Comparison of ENCODE assay signal across 9 cellular contexts in genomic region chr14:24189059-24189375, GRCh38. TPM values are rescaled to one million over a fixed set of nuclear protein-coding genes. Genes with fewer than 3 reads are reported as not detected.
DNase-seq lines count a peak whose midpoint lies in the region; FAIRE-seq and TF ChIP-seq lines count a peak whose summit lies in the region.
"Had no signal": no experiment of that assay in that cellular context is flagged by ENCODE, and none has a peak within 500 bp of the region (broad histone marks: within the 10 kb centered on the region; RNA-seq: fewer than 3 reads in every experiment).

No MANE protein-coding gene starts in this region.

- H3K36me3 Mint-ChIP-seq in nephron progenitor cell (ENCODE audit: low read depth), result peaks cover 41% of the 10 kb centered on the region

- H3K27me3 ChIP-seq in BE2C (no peaks in the 10 kb centered on the region), Karpas-422 (ENCODE audit: low read length) (no peaks in the 10 kb centered on the region)

- peak overlapping the region; percentile 59 for H3K9ac ChIP-seq in Karpas-422 (ENCODE audit: low read length)

- intact Hi-C loops in posterior cingulate gyrus (cut with DNase I), result loop anchor here (2.0 kb wide), 1 partner anchor 28 kb away; the partner anchor contains the start of gene IRF9

- no peaks in the 10 kb centered on the region for H3K9me2 ChIP-seq in Karpas-422 (replicated peaks; ENCODE audit: insufficient read depth, low read length)

- peak overlapping the region; percentile 89 for H3K4me3 Mint-ChIP-seq in nephron progenitor cell

- H3K79me2 ChIP-seq in Karpas-422 (ENCODE audit: low read length), result peaks cover 50% of the 10 kb centered on the region

- peak overlapping the region; percentile 94 for H3K4me3 ChIP-seq in BE2C (ENCODE audit: low read depth, low read length)
- H3K4me3 ChIP-seq in Karpas-422 (ENCODE audit: low read length), result peak overlapping the region; percentile 72
- H3K4me3 ChIP-seq in choroid plexus epithelial cell (ENCODE audit: low read depth, low read length), result peak overlapping the region; percentile 41

- no peaks in the 10 kb centered on the region for H4K20me1 ChIP-seq in Karpas-422 (ENCODE audit: insufficient read depth, low read depth, low read length)

- H3K27me3 Mint-ChIP-seq in nephron progenitor cell (ENCODE audit: low read depth, poor library complexity), result peaks cover 10% of the 10 kb centered on the region

- no peak for DNase-seq in BE2C
- DNase-seq in Karpas-422, result no peak
- no peak for DNase-seq in choroid plexus epithelial cell (ENCODE audit: low read depth)
- no peak for DNase-seq in nephron progenitor cell
- no peak for DNase-seq in posterior cingulate gyrus
- DNase-seq in ureter (ENCODE audit: low spot score), result no peak
- no peak for DNase-seq in NCI-H774 (lab: John Stamatoyannopoulos, UW)
- no peak for DNase-seq in H54 (ENCODE audit: insufficient read length, low spot score)

- H3K9me3 Mint-ChIP-seq in nephron progenitor cell, result no peaks in the 10 kb centered on the region

- H3K9me3 ChIP-seq in BE2C (no peaks in the 10 kb centered on the region), Karpas-422 (ENCODE audit: low read length) (no peaks in the 10 kb centered on the region)

- peak overlapping the region; percentile 7 for H3K27ac Mint-ChIP-seq in nephron progenitor cell

- TF ChIP-seq POLR2A in H54 (IDR thresholded peaks at IDR 0.05; ENCODE audit: low read depth, low read length), result no peak

- H3K27ac ChIP-seq in Karpas-422 (ENCODE audit: low read length), result peak overlapping the region; percentile 64

- H3K4me1 Mint-ChIP-seq in nephron progenitor cell, result peaks cover 47% of the 10 kb centered on the region

- FAIRE-seq in H54 (lab: Jason Lieb, UNC), result no peak

- H3K36me3 ChIP-seq in BE2C, result peaks cover 46% of the 10 kb centered on the region
- H3K36me3 ChIP-seq in Karpas-422 (ENCODE audit: insufficient read depth, low read length), result peaks cover 40% of the 10 kb centered on the region

- H3K4me2 ChIP-seq in Karpas-422 (ENCODE audit: low read depth, low read length, poor library complexity, severe bottlenecking), result peak overlapping the region; percentile 96

- TF ChIP-seq CTCF in BE2C (IDR thresholded peaks at IDR 0.05; ENCODE audit: low read depth, low read length) (no peak), choroid plexus epithelial cell (conservative IDR thresholded peaks at IDR 0.05; ENCODE audit: low read depth, low read length) (no peak), nephron progenitor cell (IDR thresholded peaks at IDR 0.05) (no peak)

- no peaks in the 10 kb centered on the region for H3K4me1 ChIP-seq in BE2C
- H3K4me1 ChIP-seq in Karpas-422 (ENCODE audit: low read length), result peaks cover 28% of the 10 kb centered on the region

- H2AFZ ChIP-seq in Karpas-422 (ENCODE audit: low read length), result no peak overlapping the region

RNA-seq across cellular contexts. Expression of gene IPO4, which starts 0.4 kb away (rescaled TPM):
- polyA plus RNA-seq in BE2C (2012; ENCODE audit: insufficient read depth, insufficient read length, low read depth), result 179 TPM
- 48.9 and 118 TPM in 2 replicates for total RNA-seq in Karpas-422 (2014; rRNA removed; shearing (Covaris generic); ENCODE audit: low replicate concordance)
- total RNA-seq in ureter, result 69.1 TPM

RNA-seq across cellular contexts. Expression of gene TM9SF1, which starts 6.2 kb away (rescaled TPM):
- polyA plus RNA-seq in BE2C (2012; ENCODE audit: insufficient read depth, insufficient read length, low read depth), result 48.8 TPM
- total RNA-seq in Karpas-422 (2014; rRNA removed; shearing (Covaris generic); ENCODE audit: low replicate concordance), result 31.3 and 49.0 TPM in 2 replicates
- total RNA-seq in ureter, result 42.9 TPM

RNA-seq across cellular contexts. Expression of gene TSSK4, which starts 16.5 kb away (rescaled TPM):
- polyA plus RNA-seq in BE2C (2012; ENCODE audit: insufficient read depth, insufficient read length, low read depth), result 2.2 TPM
- total RNA-seq in Karpas-422 (2014; rRNA removed; shearing (Covaris generic); ENCODE audit: low replicate concordance), result 4.2 TPM in 1 of 2 replicates, not detected in the other
- 2.1 TPM for total RNA-seq in ureter
- total RNA-seq: occipital lobe had no signal

RNA-seq across cellular contexts. Expression of gene REC8, which starts 17.1 kb away (rescaled TPM):
- 39.9 TPM for polyA plus RNA-seq in BE2C (2012; ENCODE audit: insufficient read depth, insufficient read length, low read depth)
- total RNA-seq in Karpas-422 (2014; rRNA removed; shearing (Covaris generic); ENCODE audit: low replicate concordance), result 22.1 and 34.6 TPM in 2 replicates
- 12.6 TPM for total RNA-seq in ureter

RNA-seq across cellular contexts. Expression of gene CHMP4A, which starts 24.3 kb away (rescaled TPM):
- polyA plus RNA-seq in BE2C (2012; ENCODE audit: insufficient read depth, insufficient read length, low read depth), result 34.2 TPM
- total RNA-seq in Karpas-422 (2014; rRNA removed; shearing (Covaris generic); ENCODE audit: low replicate concordance), result 36.8 and 94.6 TPM in 2 replicates
- total RNA-seq in ureter, result 58.6 TPM

Comparison
In these comparisons a context has a peak if more than half of its experiments do, and no peak if none do; other contexts are left out.
1. H3K4me3 ChIP-seq: peak in every context shown above with its lines; median percentile 94 in BE2C; 72 in Karpas-422; 41 in choroid plexus epithelial cell.